1 cellular context compared by ENCODE assay signal in genomic region chr9:128192601-128193371, GRCh38.
A peak's percentile ranks its signal among the peaks of the same experiment; 100 is the strongest.
TF ChIP-seq lines count a peak whose summit lies in the region.

No MANE protein-coding gene starts in this region.

TF ChIP-seq in K562, 482 proteins besides CTCF, POLR2A, EP300 and RAD21 (continued from another document and continues in another):
- TF ChIP-seq MGA (IDR thresholded peaks at IDR 0.05): no peak
- 0 out of 2 replicates have a peak, but pooled peaks have one; percentile 48 for TF ChIP-seq ZNF79 (CRISPR knock-in tag; IDR thresholded peaks at IDR 0.05; ENCODE audit: low read depth)
- TF ChIP-seq PBX2 (CRISPR knock-in tag; IDR thresholded peaks at IDR 0.05; ENCODE audit: low read depth): no peak
- TF ChIP-seq PBX2 (tag; conservative IDR thresholded peaks at IDR 0.05; ENCODE audit: low read depth): peak; percentile 91
- no peak for TF ChIP-seq POLR2H (tag; IDR thresholded peaks at IDR 0.05; ENCODE audit: low read depth)
- no peak for TF ChIP-seq SMARCA4 (IDR thresholded peaks at IDR 0.05)
- TF ChIP-seq KLF1 (tag; IDR thresholded peaks at IDR 0.05): peak; percentile 72; the same call in 1 of the 2 replicates
- no peak for TF ChIP-seq ZNF780A (CRISPR knock-in tag; IDR thresholded peaks at IDR 0.05)
- peak; percentile 99 for TF ChIP-seq CXXC5 (CRISPR knock-in tag; IDR thresholded peaks at IDR 0.05)
- peak; percentile 77 for TF ChIP-seq HNRNPLL (IDR thresholded peaks at IDR 0.05; ENCODE audit: low read depth, low read length, poor library complexity, severe bottlenecking)
- TF ChIP-seq, protein P1, sequence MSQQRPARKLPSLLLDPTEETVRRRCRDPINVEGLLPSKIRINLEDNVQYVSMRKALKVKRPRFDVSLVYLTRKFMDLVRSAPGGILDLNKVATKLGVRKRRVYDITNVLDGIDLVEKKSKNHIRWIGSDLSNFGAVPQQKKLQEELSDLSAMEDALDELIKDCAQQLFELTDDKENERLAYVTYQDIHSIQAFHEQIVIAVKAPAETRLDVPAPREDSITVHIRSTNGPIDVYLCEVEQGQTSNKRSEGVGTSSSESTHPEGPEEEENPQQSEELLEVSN (IDR thresholded peaks at IDR 0.05; ENCODE audit: borderline replicate concordance in 1 of 2, extremely low read depth in 1 of 2, insufficient read depth in 1 of 2, insufficient read length in 1 of 2, low read depth in 1 of 2, low read length in 1 of 2, poor library complexity in 1 of 2, severe bottlenecking in 1 of 2): peak; percentile 73 to 90
- TF ChIP-seq MECOM (CRISPR knock-in tag; IDR thresholded peaks at IDR 0.05): no peak
- TF ChIP-seq, protein P2, sequence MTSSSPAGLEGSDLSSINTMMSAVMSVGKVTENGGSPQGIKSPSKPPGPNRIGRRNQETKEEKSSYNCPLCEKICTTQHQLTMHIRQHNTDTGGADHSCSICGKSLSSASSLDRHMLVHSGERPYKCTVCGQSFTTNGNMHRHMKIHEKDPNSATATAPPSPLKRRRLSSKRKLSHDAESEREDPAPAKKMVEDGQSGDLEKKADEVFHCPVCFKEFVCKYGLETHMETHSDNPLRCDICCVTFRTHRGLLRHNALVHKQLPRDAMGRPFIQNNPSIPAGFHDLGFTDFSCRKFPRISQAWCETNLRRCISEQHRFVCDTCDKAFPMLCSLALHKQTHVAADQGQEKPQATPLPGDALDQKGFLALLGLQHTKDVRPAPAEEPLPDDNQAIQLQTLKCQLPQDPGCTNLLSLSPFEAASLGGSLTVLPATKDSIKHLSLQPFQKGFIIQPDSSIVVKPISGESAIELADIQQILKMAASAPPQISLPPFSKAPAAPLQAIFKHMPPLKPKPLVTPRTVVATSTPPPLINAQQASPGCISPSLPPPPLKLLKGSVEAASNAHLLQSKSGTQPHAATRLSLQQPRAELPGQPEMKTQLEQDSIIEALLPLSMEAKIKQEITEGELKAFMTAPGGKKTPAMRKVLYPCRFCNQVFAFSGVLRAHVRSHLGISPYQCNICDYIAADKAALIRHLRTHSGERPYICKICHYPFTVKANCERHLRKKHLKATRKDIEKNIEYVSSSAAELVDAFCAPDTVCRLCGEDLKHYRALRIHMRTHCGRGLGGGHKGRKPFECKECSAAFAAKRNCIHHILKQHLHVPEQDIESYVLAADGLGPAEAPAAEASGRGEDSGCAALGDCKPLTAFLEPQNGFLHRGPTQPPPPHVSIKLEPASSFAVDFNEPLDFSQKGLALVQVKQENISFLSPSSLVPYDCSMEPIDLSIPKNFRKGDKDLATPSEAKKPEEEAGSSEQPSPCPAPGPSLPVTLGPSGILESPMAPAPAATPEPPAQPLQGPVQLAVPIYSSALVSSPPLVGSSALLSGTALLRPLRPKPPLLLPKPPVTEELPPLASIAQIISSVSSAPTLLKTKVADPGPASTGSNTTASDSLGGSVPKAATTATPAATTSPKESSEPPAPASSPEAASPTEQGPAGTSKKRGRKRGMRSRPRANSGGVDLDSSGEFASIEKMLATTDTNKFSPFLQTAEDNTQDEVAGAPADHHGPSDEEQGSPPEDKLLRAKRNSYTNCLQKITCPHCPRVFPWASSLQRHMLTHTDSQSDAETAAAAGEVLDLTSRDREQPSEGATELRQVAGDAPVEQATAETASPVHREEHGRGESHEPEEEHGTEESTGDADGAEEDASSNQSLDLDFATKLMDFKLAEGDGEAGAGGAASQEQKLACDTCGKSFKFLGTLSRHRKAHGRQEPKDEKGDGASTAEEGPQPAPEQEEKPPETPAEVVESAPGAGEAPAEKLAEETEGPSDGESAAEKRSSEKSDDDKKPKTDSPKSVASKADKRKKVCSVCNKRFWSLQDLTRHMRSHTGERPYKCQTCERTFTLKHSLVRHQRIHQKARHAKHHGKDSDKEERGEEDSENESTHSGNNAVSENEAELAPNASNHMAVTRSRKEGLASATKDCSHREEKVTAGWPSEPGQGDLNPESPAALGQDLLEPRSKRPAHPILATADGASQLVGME (CRISPR knock-in tag; IDR thresholded peaks at IDR 0.05): peak; percentile 91; the same call in 1 of the 2 replicates
- peak in 1 of 2 experiments; percentile 77; a peak in 1 of 4 replicates for TF ChIP-seq SRF (CRISPR knock-in tag; IDR thresholded peaks at IDR 0.05)
- no peak for TF ChIP-seq NRF1 (conservative IDR thresholded peaks at IDR 0.05 in 1 of 2, IDR thresholded peaks at IDR 0.05 in 1 of 2)
- TF ChIP-seq KLF10 (CRISPR knock-in tag; IDR thresholded peaks at IDR 0.05): no peak
- TF ChIP-seq CBFB (CRISPR knock-in tag; IDR thresholded peaks at IDR 0.05): no peak
- TF ChIP-seq BRD4 (IDR thresholded peaks at IDR 0.05): no peak
- TF ChIP-seq ZNF830 (CRISPR knock-in tag; IDR thresholded peaks at IDR 0.05): 0 out of 2 replicates have a peak, but pooled peaks have one; percentile 24
- TF ChIP-seq DPF2 (IDR thresholded peaks at IDR 0.05): no peak
- no peak for TF ChIP-seq ZNF395 (CRISPR knock-in tag; IDR thresholded peaks at IDR 0.05)
- no peak for TF ChIP-seq ZNF644 (tag; IDR thresholded peaks at IDR 0.05; ENCODE audit: low read depth)
- no peak for TF ChIP-seq FOXJ3 (CRISPR knock-in tag; IDR thresholded peaks at IDR 0.05)
- TF ChIP-seq, protein P3, sequence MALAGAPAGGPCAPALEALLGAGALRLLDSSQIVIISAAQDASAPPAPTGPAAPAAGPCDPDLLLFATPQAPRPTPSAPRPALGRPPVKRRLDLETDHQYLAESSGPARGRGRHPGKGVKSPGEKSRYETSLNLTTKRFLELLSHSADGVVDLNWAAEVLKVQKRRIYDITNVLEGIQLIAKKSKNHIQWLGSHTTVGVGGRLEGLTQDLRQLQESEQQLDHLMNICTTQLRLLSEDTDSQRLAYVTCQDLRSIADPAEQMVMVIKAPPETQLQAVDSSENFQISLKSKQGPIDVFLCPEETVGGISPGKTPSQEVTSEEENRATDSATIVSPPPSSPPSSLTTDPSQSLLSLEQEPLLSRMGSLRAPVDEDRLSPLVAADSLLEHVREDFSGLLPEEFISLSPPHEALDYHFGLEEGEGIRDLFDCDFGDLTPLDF (CRISPR knock-in tag; IDR thresholded peaks at IDR 0.05): peak; percentile 90
- TF ChIP-seq NR3C1 (CRISPR knock-in tag; IDR thresholded peaks at IDR 0.05): no peak
